Comparison of ENCODE assay signal across 13 cellular contexts in the genomic region with DNA sequence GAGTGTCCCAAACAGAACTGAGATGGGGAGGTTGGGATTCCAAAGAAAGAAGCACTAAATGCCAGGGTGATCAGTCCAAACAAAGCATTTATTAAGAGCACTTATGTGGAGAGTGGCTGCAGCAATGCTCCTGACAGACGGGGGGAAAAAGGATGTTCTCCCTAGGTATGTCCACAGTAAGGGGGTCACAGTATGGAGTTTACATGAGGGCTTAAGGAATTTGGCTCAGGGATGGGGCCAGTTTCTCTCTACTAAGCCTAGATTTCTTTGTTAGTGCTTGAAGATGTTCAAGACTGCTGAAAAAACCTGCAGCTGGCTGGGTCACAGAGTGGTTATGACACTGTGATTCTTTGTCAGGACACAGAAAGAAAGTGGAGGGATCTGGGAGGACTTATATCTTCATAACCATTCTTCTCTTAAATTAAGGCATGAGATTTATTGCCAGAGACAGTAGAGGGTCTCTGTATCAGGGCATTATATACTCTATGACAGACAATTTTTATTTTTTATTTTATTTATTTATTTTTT.
DNase-seq lines count a peak whose midpoint lies in the region; ATAC-seq and TF ChIP-seq lines count a peak whose summit lies in the region.
"Had no signal": no experiment of that assay in that cellular context is flagged by ENCODE, and none has a peak within 500 bp of the region (broad histone marks: within the 10 kb centered on the region; RNA-seq: fewer than 3 reads in every experiment).

No MANE protein-coding gene starts in this region.

- WGBS in IMR-90 (ENCODE audit: extremely low coverage in 2 of 2, insufficient read length in 1 of 2), 2 experiments, result no CpG with 5 or more reads among the region's 1 CpG

- DNase-seq in IMR-90, result no peak
- DNase-seq in ascending aorta (ENCODE audit: low spot score in 2 of 2), result no peak
- no peak for DNase-seq in glomerular visceral epithelial cell (ENCODE audit: extremely low spot score)
- no peak for DNase-seq in activated CD4-positive, alpha-beta memory T cell treated with anti-CD3 and anti-CD28 coated beads, Interleukin-2, amount 10 ng/mL, durations not matched to agents 7 days and 5 days
- DNase-seq: activated CD4-positive, alpha-beta T cell treated with anti-CD3 and anti-CD28 coated beads, Interleukin-2, amount 50 U/mL, for 48 hours; activated naive CD4-positive, alpha-beta T cell treated with anti-CD3 and anti-CD28 coated beads for 36 hours; effector CD8-positive, alpha-beta T cell; naive thymus-derived CD8-positive, alpha-beta T cell; stimulated activated naive CD4-positive, alpha-beta T cell treated with Interleukin-2 at 50 U/mL for 16 hours had no signal

- BruUV-seq in IMR-90 (replicated peaks; lab: Mats Ljungman, UMichigan), result no TSS peak

- H3K18ac ChIP-seq in IMR-90 (ENCODE audit: low read depth, low read length), result no peak overlapping the region

- TF ChIP-seq CTCF in IMR-90 (conservative IDR thresholded peaks at IDR 0.05; ENCODE audit: low read depth, low read length) (no peak), ascending aorta (IDR thresholded peaks at IDR 0.05) (no peak)

- no peak overlapping the region for H3K23ac ChIP-seq in IMR-90 (ENCODE audit: low read depth, low read length)

- H3K14ac ChIP-seq in IMR-90 (replicated peaks; ENCODE audit: low read depth, low read length), result peak overlapping the region; percentile 40; the same call in 1 of the 2 replicates

- no peaks in the 10 kb centered on the region for H3K36me3 Mint-ChIP-seq in activated CD4-positive, alpha-beta memory T cell treated with anti-CD3 and anti-CD28 coated beads, Interleukin-2, amount 10 ng/mL, durations not matched to agents 7 days and 5 days (ENCODE audit: low read depth)
- H3K36me3 Mint-ChIP-seq: naive thymus-derived CD8-positive, alpha-beta T cell had no signal

- H2AFZ ChIP-seq in IMR-90 (replicated peaks; ENCODE audit: low read length, poor library complexity), result peak overlapping the region; percentile 80

- H4K5ac ChIP-seq in IMR-90 (ENCODE audit: low read depth, low read length), result no peak overlapping the region

- H3K4me2 ChIP-seq in IMR-90 (ENCODE audit: low read depth, low read length), result peak overlapping the region; percentile 92

- H3K9me3 ChIP-seq in IMR-90 (ENCODE audit: control insufficient read depth, insufficient read depth, low read length) (no peaks in the 10 kb centered on the region), ascending aorta (no peaks in the 10 kb centered on the region), iPS-20b (ENCODE audit: insufficient read depth, low read depth, low read length) (peaks cover 7% of the 10 kb centered on the region; the same call in 1 of the 2 replicates), stomach smooth muscle (ENCODE audit: control insufficient read depth in 2 of 2, low read length in 2 of 2) (no peaks in the 10 kb centered on the region)

- H3K56ac ChIP-seq in IMR-90 (ENCODE audit: extremely low read depth, insufficient read depth, low read length), result no peak overlapping the region

- H2AK5ac ChIP-seq in IMR-90 (ENCODE audit: low read depth, low read length), result no peak overlapping the region

- peak overlapping the region; percentile 29; the same call in 1 of the 2 replicates for H2BK120ac ChIP-seq in IMR-90 (ENCODE audit: low read depth, low read length)

- no peak overlapping the region for H2BK20ac ChIP-seq in IMR-90 (ENCODE audit: low read depth, low read length)

- no peaks in the 10 kb centered on the region for H4K20me1 ChIP-seq in IMR-90 (ENCODE audit: insufficient read depth, low read length)

- no peak overlapping the region for H3K27ac Mint-ChIP-seq in activated CD4-positive, alpha-beta memory T cell treated with anti-CD3 and anti-CD28 coated beads, Interleukin-2, amount 10 ng/mL, durations not matched to agents 7 days and 5 days
- H3K27ac Mint-ChIP-seq: activated naive CD4-positive, alpha-beta T cell treated with anti-CD3 and anti-CD28 coated beads for 36 hours; naive thymus-derived CD8-positive, alpha-beta T cell had no signal

- in situ Hi-C loops in IMR-90 (cut with MboI; ENCODE audit: low sequenced_read_pairs), result no loop called here

- no peaks in the 10 kb centered on the region for H3K27me3 Mint-ChIP-seq in activated CD4-positive, alpha-beta memory T cell treated with anti-CD3 and anti-CD28 coated beads, Interleukin-2, amount 10 ng/mL, durations not matched to agents 7 days and 5 days
- H3K27me3 Mint-ChIP-seq: naive thymus-derived CD8-positive, alpha-beta T cell had no signal

- no peak for TF ChIP-seq RAD21 in IMR-90 (IDR thresholded peaks at IDR 0.05; ENCODE audit: low read length)

- no peaks in the 10 kb centered on the region for H3K79me1 ChIP-seq in IMR-90 (ENCODE audit: low read depth in 1 of 2, low read length in 2 of 2)

- H3K36me3 ChIP-seq in IMR-90 (ENCODE audit: control insufficient read depth, insufficient read depth, low read length) (no peaks in the 10 kb centered on the region), ascending aorta (no peaks in the 10 kb centered on the region), iPS-20b (ENCODE audit: insufficient read depth, low read depth, low read length) (0 out of 2 replicates have a peak, but pooled peaks cover 3% of the 10 kb centered on the region), stomach smooth muscle (ENCODE audit: control insufficient read depth in 2 of 2, insufficient read depth in 2 of 2, low read length in 2 of 2) (no peaks in the 10 kb centered on the region)

- no peaks in the 10 kb centered on the region for H3K27me3 ChIP-seq in IMR-90 (ENCODE audit: control insufficient read depth, insufficient read depth, low read length)
- no peaks in the 10 kb centered on the region for H3K27me3 ChIP-seq in ascending aorta
- no peaks in the 10 kb centered on the region for H3K27me3 ChIP-seq in iPS-20b (ENCODE audit: insufficient read depth, low read length)
- no peaks in the 10 kb centered on the region for H3K27me3 ChIP-seq in stomach smooth muscle (ENCODE audit: control insufficient read depth in 1 of 2, insufficient read depth in 2 of 2, low read length in 2 of 2)

- no peak overlapping the region for H2BK15ac ChIP-seq in IMR-90 (ENCODE audit: low read depth, low read length)

- no peaks in the 10 kb centered on the region for H3K9me3 Mint-ChIP-seq in activated CD4-positive, alpha-beta memory T cell treated with anti-CD3 and anti-CD28 coated beads, Interleukin-2, amount 10 ng/mL, durations not matched to agents 7 days and 5 days

- H3K4me3 Mint-ChIP-seq in activated CD4-positive, alpha-beta memory T cell treated with anti-CD3 and anti-CD28 coated beads, Interleukin-2, amount 10 ng/mL, durations not matched to agents 7 days and 5 days, result no peak overlapping the region
- H3K4me3 Mint-ChIP-seq: activated naive CD4-positive, alpha-beta T cell treated with anti-CD3 and anti-CD28 coated beads for 36 hours had no signal

- H4K8ac ChIP-seq in IMR-90 (ENCODE audit: low read depth in 2 of 2, low read length in 2 of 2), result peak overlapping the region in 1 of 2 experiments; percentile 63; a peak in 1 of 4 replicates

- TF ChIP-seq POLR2A in IMR-90 (IDR thresholded peaks at IDR 0.05; ENCODE audit: low read depth, low read length) (no peak), GM18505 (IDR thresholded peaks at IDR 0.05; ENCODE audit: borderline replicate concordance, extremely low read depth, insufficient read depth, insufficient read length) (no peak)

- H3K9ac ChIP-seq in IMR-90 (ENCODE audit: low read depth, low read length) (no peak overlapping the region), iPS-20b (ENCODE audit: low read depth, low read length) (no peak overlapping the region), stomach smooth muscle (ENCODE audit: low read length in 2 of 2) (peak overlapping the region in 1 of 2 donors; percentile 13)

- no peaks in the 10 kb centered on the region for H3K9me1 ChIP-seq in IMR-90 (ENCODE audit: insufficient read depth, low read length)

- H2BK5ac ChIP-seq in IMR-90 (ENCODE audit: low read depth, low read length, poor library complexity, severe bottlenecking), result no peak overlapping the region

- dilution Hi-C loops in IMR-90 (cut with HindIII; ENCODE audit: low sequenced_read_pairs, unreplicated experiment), result no loop called here

- H3K4me3 ChIP-seq in IMR-90 (ENCODE audit: insufficient read depth, low read depth, low read length), result peak overlapping the region; percentile 38
- peak overlapping the region; percentile 28 to 48 for H3K4me3 ChIP-seq in ascending aorta
- H3K4me3 ChIP-seq in iPS-20b (ENCODE audit: low read length), result 0 out of 2 replicates have a peak overlapping the region, but pooled peaks have one; percentile 18
- peak overlapping the region; percentile 58 to 62 for H3K4me3 ChIP-seq in stomach smooth muscle (ENCODE audit: low read length in 2 of 2)

- POLR2A ChIA-PET in IMR-90 (lab: Charles Lee; ENCODE audit: unreplicated experiment), result no interaction called here
- POLR2A ChIA-PET in activated CD4-positive, alpha-beta memory T cell treated with anti-CD3 and anti-CD28 coated beads, Interleukin-2, amount 10 ng/mL, durations not matched to agents 7 days and 5 days (lab: Charles Lee), result no interaction called here

- no peak overlapping the region for H3K4ac ChIP-seq in IMR-90 (ENCODE audit: low read depth, low read length)

- H3K4me1 Mint-ChIP-seq in activated CD4-positive, alpha-beta memory T cell treated with anti-CD3 and anti-CD28 coated beads, Interleukin-2, amount 10 ng/mL, durations not matched to agents 7 days and 5 days, result no peaks in the 10 kb centered on the region
- H3K4me1 Mint-ChIP-seq: naive thymus-derived CD8-positive, alpha-beta T cell had no signal

- H3K4me1 ChIP-seq in IMR-90 (ENCODE audit: control insufficient read depth, insufficient read depth, low read length) (no peaks in the 10 kb centered on the region), ascending aorta (no peaks in the 10 kb centered on the region), iPS-20b (ENCODE audit: insufficient read depth, low read length) (peaks cover 4% of the 10 kb centered on the region; the same call in 1 of the 2 replicates), stomach smooth muscle (ENCODE audit: control insufficient read depth, insufficient read depth, low read length) (no peaks in the 10 kb centered on the region)

- H4K91ac ChIP-seq in IMR-90 (ENCODE audit: insufficient read depth, low read depth, low read length), result no peak overlapping the region

- intact Hi-C loops in IMR-90 (cut with micrococcal nuclease), result loop anchor here (5.0 kb wide), 1 partner anchor 207 kb away; no protein-coding TSS in a partner anchor
- intact Hi-C loops in ascending aorta (cut with DNase I), result no loop called here

- H2AK9ac ChIP-seq in IMR-90 (replicated peaks; ENCODE audit: low read depth, low read length, poor library complexity), result no peak overlapping the region

- ATAC-seq in IMR-90 (ENCODE audit: low read depth) (no peak; the same call in 1 of the 2 replicates), GM18505 (IDR thresholded peaks at IDR 0.05; ENCODE audit: unreplicated experiment) (no peak), GM18867 (IDR thresholded peaks at IDR 0.05; ENCODE audit: unreplicated experiment) (no peak)
- ATAC-seq: naive thymus-derived CD8-positive, alpha-beta T cell had no signal

- CTCF ChIA-PET in IMR-90 (lab: Yijun Ruan, JAX), result interaction anchor here (0.6 to 1.1 kb wide), 2 partner anchors 23 to 173 kb away, joined by 3 read pairs; no protein-coding TSS in a partner anchor
- CTCF ChIA-PET in activated CD4-positive, alpha-beta memory T cell treated with anti-CD3 and anti-CD28 coated beads, Interleukin-2, amount 10 ng/mL, durations not matched to agents 7 days and 5 days (lab: Charles Lee), result no interaction called here

- H3K27ac ChIP-seq in IMR-90 (ENCODE audit: insufficient read depth, low read length) (no peak overlapping the region), ascending aorta (no peak overlapping the region), iPS-20b (ENCODE audit: low read length) (no peak overlapping the region), stomach smooth muscle (ENCODE audit: low read length) (no peak overlapping the region)
